8 cellular contexts compared by ENCODE assay signal in the genomic region with DNA sequence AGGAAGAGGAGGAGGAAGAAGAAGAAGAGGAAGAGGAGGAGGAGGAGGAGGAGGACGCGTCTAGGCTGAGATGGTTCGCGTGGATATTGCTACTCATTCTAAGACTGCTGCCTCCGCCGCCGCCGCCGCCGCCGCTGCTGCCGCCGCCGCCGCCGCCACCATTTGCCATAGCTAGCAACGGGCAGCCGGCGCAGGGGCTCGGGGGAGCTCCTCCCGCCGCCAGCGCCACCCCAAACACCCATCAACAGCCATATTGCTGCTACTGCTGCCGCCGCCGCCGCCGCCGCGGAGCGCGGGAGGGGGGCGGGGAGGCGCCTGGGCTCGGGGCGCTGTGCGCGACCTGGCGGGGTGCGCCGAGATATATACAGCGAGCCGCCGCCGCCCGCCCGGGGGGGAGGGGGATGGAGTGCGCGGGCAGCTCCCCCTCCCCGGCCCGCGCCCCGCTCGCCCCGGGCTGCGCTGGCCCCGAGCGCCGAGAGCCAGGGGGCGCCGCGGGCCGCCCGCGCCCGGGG. TPM values are rescaled to one million over a fixed set of nuclear protein-coding genes. Genes with fewer than 3 reads are reported as not detected.
A peak's percentile ranks its signal among the peaks of the same experiment; 100 is the strongest.
DNase-seq lines count a peak whose midpoint lies in the region; ATAC-seq and TF ChIP-seq lines count a peak whose summit lies in the region.

A gene (minus strand): TSS at position 335 of the 512 bp plus-strand sequence.

- peak; percentile 27 for DNase-seq in activated naive CD8-positive, alpha-beta T cell treated with anti-CD3 and anti-CD28 coated beads for 36 hours
- peak; percentile 48 for DNase-seq in hepatic stellate cell (ENCODE audit: low spot score)
- DNase-seq in amniotic stem cell (lab: John Stamatoyannopoulos, UW) = no peak
- no peak for DNase-seq in pons (ENCODE audit: low spot score)
- DNase-seq in GM10248 (ENCODE audit: extremely low spot score) = no peak

- H3K4me3 ChIP-seq in rectal smooth muscle tissue (ENCODE audit: low read length) = peak within 1 kb of the TSS; percentile 83

- H3K27ac Mint-ChIP-seq in activated naive CD8-positive, alpha-beta T cell treated with anti-CD3 and anti-CD28 coated beads for 36 hours = no peak within 1 kb of the TSS

- H3K4me1 Mint-ChIP-seq in activated naive CD8-positive, alpha-beta T cell treated with anti-CD3 and anti-CD28 coated beads for 36 hours = peaks cover 4% of the 10 kb centered on the region

- peak; percentile 39 for ATAC-seq in HG02759 (IDR thresholded peaks at IDR 0.05; ENCODE audit: unreplicated experiment)

- H3K9me3 Mint-ChIP-seq in activated naive CD8-positive, alpha-beta T cell treated with anti-CD3 and anti-CD28 coated beads for 36 hours = no peaks in the 10 kb centered on the region

- no peaks in the 10 kb centered on the region for H3K36me3 ChIP-seq in rectal smooth muscle tissue (ENCODE audit: control insufficient read depth, insufficient read depth, low read length)

- H3K27me3 ChIP-seq in rectal smooth muscle tissue (ENCODE audit: control insufficient read depth, insufficient read depth, low read length) = peaks cover 3% of the 10 kb centered on the region

- no peak within 1 kb of the TSS for H3K9ac ChIP-seq in rectal smooth muscle tissue (ENCODE audit: low read length)

- TF ChIP-seq CTCF in C4-2B (conservative IDR thresholded peaks at IDR 0.05) (no peak), GM10248 (IDR thresholded peaks at IDR 0.05; ENCODE audit: control extremely low read depth, extremely low read depth, low read depth, missing control alignments) (no peak)

- H3K4me3 Mint-ChIP-seq in activated naive CD8-positive, alpha-beta T cell treated with anti-CD3 and anti-CD28 coated beads for 36 hours = peak within 1 kb of the TSS; percentile 84

- peaks cover 19% of the 10 kb centered on the region for H3K4me1 ChIP-seq in rectal smooth muscle tissue (ENCODE audit: control insufficient read depth, insufficient read depth, low read length)

- H3K27ac ChIP-seq in C4-2B (peak within 1 kb of the TSS; percentile 66), rectal smooth muscle tissue (ENCODE audit: low read depth, low read length) (peak within 1 kb of the TSS; percentile 88)

- POLR2A ChIA-PET in GM10248 (lab: Yijun Ruan, JAX) = no interaction called here

- H3K27me3 Mint-ChIP-seq in activated naive CD8-positive, alpha-beta T cell treated with anti-CD3 and anti-CD28 coated beads for 36 hours = peaks cover 78% of the 10 kb centered on the region

- no peaks in the 10 kb centered on the region for H3K36me3 Mint-ChIP-seq in activated naive CD8-positive, alpha-beta T cell treated with anti-CD3 and anti-CD28 coated beads for 36 hours

- CTCF ChIA-PET in GM10248 (lab: Yijun Ruan, JAX) = interaction anchor here (1.3 kb wide), 1 partner anchor 245 kb away, joined by 3 read pairs; no protein-coding TSS in a partner anchor

RNA-seq across cellular contexts. Expression of the gene that starts here (rescaled TPM):
- total RNA-seq in activated naive CD8-positive, alpha-beta T cell treated with anti-CD3 and anti-CD28 coated beads for 36 hours = not detected

Comparison
In these comparisons a context has a peak if more than half of its experiments do, and no peak if none do; other contexts are left out.
1. Peak in DNase-seq in activated naive CD8-positive, alpha-beta T cell treated with anti-CD3 and anti-CD28 coated beads for 36 hours; RNA of the gene not detected or under 1 TPM.